ENCODE assay signal across 7 cellular contexts in the genomic region with DNA sequence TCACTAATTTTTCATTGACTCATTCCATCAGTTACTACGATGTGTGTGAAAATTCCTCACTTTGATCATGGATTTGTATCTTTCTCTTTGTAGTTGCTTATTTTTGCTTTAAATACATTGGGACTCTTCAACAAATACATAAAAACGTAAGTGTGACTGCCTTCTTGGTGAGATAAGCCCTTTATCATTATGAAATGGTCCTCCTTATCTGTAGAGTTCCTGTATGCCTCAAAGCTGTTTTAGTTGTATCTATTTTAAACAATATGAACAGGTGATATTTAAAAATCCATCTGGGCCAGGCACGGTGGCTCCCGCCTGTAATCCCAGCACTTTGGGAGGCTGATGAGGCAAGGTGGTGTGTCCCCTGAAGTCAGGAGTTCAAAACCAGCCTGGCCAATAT.
"Had no signal": no experiment of that assay in that cellular context is flagged by ENCODE, and none has a peak within 500 bp of the region (broad histone marks: within the 10 kb centered on the region; RNA-seq: fewer than 3 reads in every experiment).

No MANE protein-coding gene starts in this region.

- ATAC-seq: GM23338 had no signal

- H3K4me2 ChIP-seq: GM23338 had no signal

- H3K4me3 Mint-ChIP-seq: GM23338, H9 had no signal

- DNase-seq: H9, HCEC 1CT, IMR-90, KBM-7 had no signal

- H3K4me3 ChIP-seq: GM23338 had no signal

- H3K27ac Mint-ChIP-seq: GM23338, H9 had no signal

- H2AFZ ChIP-seq: GM23338 had no signal

- FAIRE-seq: H1, HTR-8/SVneo had no signal

- H3K9me3 Mint-ChIP-seq: GM23338, H9 had no signal
